16 cellular contexts compared by ENCODE assay signal in the genomic region with DNA sequence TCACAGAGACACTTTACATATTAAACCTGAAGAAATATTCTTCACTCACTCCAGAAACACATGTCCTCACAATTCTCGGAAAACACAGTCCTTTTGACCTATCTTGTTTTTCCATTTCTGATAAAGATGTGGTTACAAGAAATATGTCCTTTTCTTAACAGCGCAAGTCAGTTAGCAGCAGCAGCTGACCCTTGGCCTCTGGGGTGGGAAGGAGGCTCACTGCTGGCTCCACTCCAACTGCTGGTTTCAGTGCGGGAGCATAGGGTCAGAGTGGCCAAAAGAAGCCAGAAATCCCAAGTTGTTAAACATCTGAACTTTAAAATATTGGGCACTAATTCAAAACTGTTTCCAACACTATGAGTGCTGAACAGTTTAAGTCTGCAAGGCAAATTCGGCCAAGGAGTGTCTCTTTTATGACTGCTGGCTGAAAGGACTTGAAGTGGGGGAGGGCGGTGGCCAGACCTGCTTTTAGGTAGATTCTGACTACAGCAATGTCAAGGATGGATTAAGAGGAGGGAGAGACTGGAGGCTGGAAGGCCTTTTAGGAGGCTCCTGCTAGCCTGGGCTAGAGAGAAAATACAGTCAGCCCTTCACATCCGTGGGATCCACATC. TPM values are rescaled to one million over a fixed set of nuclear protein-coding genes. Genes with fewer than 3 reads are reported as not detected.
DNase-seq lines count a peak whose midpoint lies in the region; ATAC-seq and TF ChIP-seq lines count a peak whose summit lies in the region.
"Had no signal": no experiment of that assay in that cellular context is flagged by ENCODE, and none has a peak within 500 bp of the region (broad histone marks: within the 10 kb centered on the region; RNA-seq: fewer than 3 reads in every experiment).

No MANE protein-coding gene starts in this region.

- no peak overlapping the region for H3K23ac ChIP-seq in mesenchymal stem cell (ENCODE audit: low read length in 2 of 2)

- TF ChIP-seq POLR2A in suprapubic skin (IDR thresholded peaks at IDR 0.05) = no peak

- no peak overlapping the region for H3K27ac ChIP-seq in SK-N-MC
- no peak overlapping the region for H3K27ac ChIP-seq in mesenchymal stem cell (ENCODE audit: low read length, poor library complexity, severe bottlenecking)
- peak overlapping the region; percentile 75 for H3K27ac ChIP-seq in suprapubic skin
- H3K27ac ChIP-seq: SJCRH30 had no signal

- no peaks in the 10 kb centered on the region for H3K27me3 Mint-ChIP-seq in activated T-cell treated with anti-CD3 and anti-CD28 coated beads, Interleukin-2, amount 50 U/mL, for 4 hours (ENCODE audit: low read depth)
- H3K27me3 Mint-ChIP-seq: activated B cell treated with CpG ODN at 0.5 μM for 24 hours; CD4-positive, CD25-positive, alpha-beta regulatory T cell had no signal

- WGBS in mesenchymal stem cell = 27% methylated on average over 5 of the region's 6 CpGs
- WGBS in suprapubic skin = 55% methylated on average over 6 of the region's 6 CpGs

- no peak overlapping the region for H3K18ac ChIP-seq in mesenchymal stem cell (ENCODE audit: low read depth in 1 of 2, low read length in 2 of 2)

- H3K9ac ChIP-seq in SK-N-MC (ENCODE audit: insufficient read length) = peak overlapping the region; percentile 25
- H3K9ac ChIP-seq in mesenchymal stem cell (ENCODE audit: low read length) = peak overlapping the region; percentile 60

- peak overlapping the region in 1 of 2 experiments; percentile 8 for H3K4ac ChIP-seq in mesenchymal stem cell (ENCODE audit: low read depth in 1 of 2, low read length in 2 of 2)

- no peak for TF ChIP-seq EP300 in suprapubic skin (IDR thresholded peaks at IDR 0.05)

- H2BK12ac ChIP-seq in mesenchymal stem cell (ENCODE audit: low read length in 2 of 2) = no peak overlapping the region

- peaks cover 14% of the 10 kb centered on the region for H3K4me1 ChIP-seq in mesenchymal stem cell (ENCODE audit: control insufficient read depth, insufficient read depth, low read depth, low read length)
- peaks cover 22% of the 10 kb centered on the region for H3K4me1 ChIP-seq in suprapubic skin

- no peaks in the 10 kb centered on the region for H3K9me3 Mint-ChIP-seq in activated T-cell treated with anti-CD3 and anti-CD28 coated beads, Interleukin-2, amount 50 U/mL, for 4 hours
- H3K9me3 Mint-ChIP-seq: activated B cell treated with CpG ODN at 0.5 μM for 24 hours; CD4-positive, CD25-positive, alpha-beta regulatory T cell had no signal

- H2BK5ac ChIP-seq in mesenchymal stem cell (ENCODE audit: low read depth, low read length, poor library complexity, severe bottlenecking) = no peak overlapping the region

- peaks cover 8% of the 10 kb centered on the region for H3K36me3 Mint-ChIP-seq in activated T-cell treated with anti-CD3 and anti-CD28 coated beads, Interleukin-2, amount 50 U/mL, for 4 hours (ENCODE audit: insufficient read depth)

- H2AK5ac ChIP-seq in mesenchymal stem cell (ENCODE audit: low read length, severe bottlenecking) = no peak overlapping the region

- no peak overlapping the region for H2AFZ ChIP-seq in mesenchymal stem cell (ENCODE audit: low read depth, low read length)

- no peak overlapping the region for H3K4me2 ChIP-seq in mesenchymal stem cell (ENCODE audit: low read length, poor library complexity, severe bottlenecking)

- DNase-seq in SK-N-MC (ENCODE audit: low read depth, low spot score) (no peak), fibroblast of pulmonary artery (ENCODE audit: low read depth) (peak; percentile 56), mesenchymal stem cell (peak; percentile 56), suprapubic skin (ENCODE audit: low spot score in 2 of 2) (no peak), NCI-H69 (lab: John Stamatoyannopoulos, UW) (no peak), NCI-H510A (lab: John Stamatoyannopoulos, UW) (no peak)
- no peak for DNase-seq in stimulated activated CD8-positive, alpha-beta memory T cell treated with anti-CD3 and anti-CD28 coated beads, Interleukin-4, amount 100 ng/mL, for 48 hours
- no peak for DNase-seq in activated T-cell treated with anti-CD3 and anti-CD28 coated beads, Interleukin-2, amount 50 U/mL, for 4 hours
- DNase-seq: activated B cell treated with CpG ODN at 0.5 μM for 24 hours; CD4-positive, CD25-positive, alpha-beta regulatory T cell; GDM1; hippocampal formation; IMR-90; NCI-H1436; NCI-H774; SJCRH30 had no signal

- peaks cover 12% of the 10 kb centered on the region for H3K79me1 ChIP-seq in mesenchymal stem cell (replicated peaks; ENCODE audit: low read length, poor library complexity, severe bottlenecking)

- no peak overlapping the region for H3K4me3 Mint-ChIP-seq in activated T-cell treated with anti-CD3 and anti-CD28 coated beads, Interleukin-2, amount 50 U/mL, for 4 hours
- H3K4me3 Mint-ChIP-seq: activated B cell treated with CpG ODN at 0.5 μM for 24 hours; CD4-positive, CD25-positive, alpha-beta regulatory T cell had no signal

- ATAC-seq in activated T-cell treated with anti-CD3 and anti-CD28 coated beads, Interleukin-2, amount 50 U/mL, for 4 hours = no peak

- H3K4me3 ChIP-seq in SK-N-MC (no peak overlapping the region), fibroblast of pulmonary artery (replicated peaks; ENCODE audit: low read depth, low read length) (no peak overlapping the region), mesenchymal stem cell (ENCODE audit: insufficient read depth in 1 of 2, low read depth in 1 of 2, low read length in 2 of 2) (no peak overlapping the region), suprapubic skin (no peak overlapping the region)
- H3K4me3 ChIP-seq: SJCRH30 had no signal

- H3K27me3 ChIP-seq in mesenchymal stem cell (ENCODE audit: control insufficient read depth in 1 of 2, insufficient read depth in 1 of 2, low read length in 2 of 2) (no peaks in the 10 kb centered on the region), suprapubic skin (no peaks in the 10 kb centered on the region)
- H3K27me3 ChIP-seq: SJCRH30 had no signal

- H2BK15ac ChIP-seq in mesenchymal stem cell (ENCODE audit: low read depth, poor library complexity, severe bottlenecking) = no peak overlapping the region

- no peaks in the 10 kb centered on the region for H3K36me3 ChIP-seq in SK-N-MC (ENCODE audit: insufficient read depth, low read length)
- peaks cover 23 to 34% of the 10 kb centered on the region in 2 experiments for H3K36me3 ChIP-seq in mesenchymal stem cell (ENCODE audit: control insufficient read depth in 1 of 2, insufficient read depth in 2 of 2, low read depth in 1 of 2, low read length in 2 of 2)
- peaks cover 30% of the 10 kb centered on the region for H3K36me3 ChIP-seq in suprapubic skin
- H3K36me3 ChIP-seq: SJCRH30 had no signal

- H2BK120ac ChIP-seq in mesenchymal stem cell (ENCODE audit: low read depth, low read length) = no peak overlapping the region

- H3K9me3 ChIP-seq in SK-N-MC (ENCODE audit: low read depth, low read length) = no peaks in the 10 kb centered on the region
- no peaks in the 10 kb centered on the region for H3K9me3 ChIP-seq in mesenchymal stem cell (ENCODE audit: control insufficient read depth, low read length)
- no peaks in the 10 kb centered on the region for H3K9me3 ChIP-seq in suprapubic skin
- H3K9me3 ChIP-seq: SJCRH30 had no signal

- TF ChIP-seq CTCF in fibroblast of pulmonary artery (IDR thresholded peaks at IDR 0.05; ENCODE audit: low read length, missing control alignments) = no peak
- TF ChIP-seq CTCF in suprapubic skin (IDR thresholded peaks at IDR 0.05) = no peak

- H3K14ac ChIP-seq in mesenchymal stem cell (ENCODE audit: low read length in 2 of 2) = no peak overlapping the region

- no peaks in the 10 kb centered on the region for H3K4me1 Mint-ChIP-seq in activated T-cell treated with anti-CD3 and anti-CD28 coated beads, Interleukin-2, amount 50 U/mL, for 4 hours (ENCODE audit: low read depth)
- H3K4me1 Mint-ChIP-seq: activated B cell treated with CpG ODN at 0.5 μM for 24 hours; CD4-positive, CD25-positive, alpha-beta regulatory T cell had no signal

- no peak overlapping the region for H4K91ac ChIP-seq in mesenchymal stem cell (ENCODE audit: low read length)

- H4K8ac ChIP-seq in mesenchymal stem cell (ENCODE audit: low read length) = no peak overlapping the region

RNA-seq across cellular contexts. Expression of a gene that starts 12.3 kb away (rescaled TPM):
- polyA plus RNA-seq in mesenchymal stem cell (2013, experiment 1 of 2) = 110 TPM
- polyA plus RNA-seq in mesenchymal stem cell (2013, experiment 2 of 2) = 107 TPM
- total RNA-seq in suprapubic skin = 10 to 100 TPM; 39.2 to 56.3 (median 44.7) TPM
- 10 to 100 TPM; 59.0 to 71.3 (median 60.4) TPM for total RNA-seq in activated T-cell treated with anti-CD3 and anti-CD28 coated beads, Interleukin-2, amount 50 U/mL, for 4 hours

RNA-seq across cellular contexts. Expression of a gene that starts 31.0 kb away (rescaled TPM):
- 18.2 TPM for polyA plus RNA-seq in mesenchymal stem cell (2013, experiment 1 of 2)
- polyA plus RNA-seq in mesenchymal stem cell (2013, experiment 2 of 2) = 17.4 TPM
- total RNA-seq in suprapubic skin = 10 to 100 TPM; 15.3 to 18.9 (median 18.5) TPM
- 10 to 100 TPM in 1 of 3 donors, 1 to 10 TPM in 2; 6.5 to 11.2 (median 9.2) TPM for total RNA-seq in activated T-cell treated with anti-CD3 and anti-CD28 coated beads, Interleukin-2, amount 50 U/mL, for 4 hours

RNA-seq across cellular contexts. Expression of a gene that starts 50.0 kb away (rescaled TPM):
- polyA plus RNA-seq in mesenchymal stem cell (2013, experiment 1 of 2) = 22.8 TPM
- 23.1 TPM for polyA plus RNA-seq in mesenchymal stem cell (2013, experiment 2 of 2)
- 10 to 100 TPM; 29.5 to 57.5 (median 34.0) TPM for total RNA-seq in suprapubic skin
- 1 to 10 TPM; 3.7 to 4.3 (median 3.8) TPM for total RNA-seq in activated T-cell treated with anti-CD3 and anti-CD28 coated beads, Interleukin-2, amount 50 U/mL, for 4 hours

RNA-seq across cellular contexts. Expression of a gene that starts 51.0 kb away (rescaled TPM):
- polyA plus RNA-seq in mesenchymal stem cell (2013, experiment 1 of 2) = 1,831 TPM
- polyA plus RNA-seq in mesenchymal stem cell (2013, experiment 2 of 2) = 1,802 TPM
- 100 to 1,000 TPM in 3 of 4 donors, 10 to 100 TPM in 1; 70.8 to 225 (median 199) TPM for total RNA-seq in suprapubic skin
- 100 to 1,000 TPM; 225 to 244 (median 229) TPM for total RNA-seq in activated T-cell treated with anti-CD3 and anti-CD28 coated beads, Interleukin-2, amount 50 U/mL, for 4 hours

RNA-seq across cellular contexts. Expression of a gene that starts 58.0 kb away (rescaled TPM):
- 122 TPM for polyA plus RNA-seq in mesenchymal stem cell (2013, experiment 1 of 2)
- polyA plus RNA-seq in mesenchymal stem cell (2013, experiment 2 of 2) = 129 TPM
- 10 to 100 TPM in 1 of 4 donors, 1 to 10 TPM in 3; 3.0 to 13.8 (median 5.8) TPM for total RNA-seq in suprapubic skin
- 1 to 10 TPM in 2 of 3 donors, under 1 TPM in 1; 0.76 to 1.4 (median 1.3) TPM for total RNA-seq in activated T-cell treated with anti-CD3 and anti-CD28 coated beads, Interleukin-2, amount 50 U/mL, for 4 hours

Comparison
In these comparisons a context has a peak if more than half of its experiments do, and no peak if none do; other contexts are left out.
1. DNase-seq: peak in fibroblast of pulmonary artery (single experiment) and mesenchymal stem cell (single experiment); none in SK-N-MC (single experiment), suprapubic skin (0 of 2), stimulated activated CD8-positive, alpha-beta memory T cell treated with anti-CD3 and anti-CD28 coated beads, Interleukin-4, amount 100 ng/mL, for 48 hours (single experiment), NCI-H69 (single experiment), activated T-cell treated with anti-CD3 and anti-CD28 coated beads, Interleukin-2, amount 50 U/mL, for 4 hours (single experiment) and NCI-H510A (single experiment).
2. RNA of a gene that starts 50.0 kb away (total RNA-seq): 29.5 to 57.5 TPM in suprapubic skin; 3.7 to 4.3 TPM in activated T-cell treated with anti-CD3 and anti-CD28 coated beads, Interleukin-2, amount 50 U/mL, for 4 hours; every median in the first group is over 4 times any median in the second.